ENCODE assay signal across 5 cellular contexts in genomic region chr15:94032571-94032970, GRCh38.
"Had no signal": no experiment of that assay in that cellular context is flagged by ENCODE, and none has a peak within 500 bp of the region (broad histone marks: within the 10 kb centered on the region; RNA-seq: fewer than 3 reads in every experiment).

No MANE protein-coding gene starts in this region.

- H3K27ac ChIP-seq: HL-60 had no signal

- ATAC-seq: HepG2, K562 had no signal

- H3K4me3 ChIP-seq: K562 had no signal

- DNase-seq: IMR-90, KBM-7 had no signal
